In the genomic region with DNA sequence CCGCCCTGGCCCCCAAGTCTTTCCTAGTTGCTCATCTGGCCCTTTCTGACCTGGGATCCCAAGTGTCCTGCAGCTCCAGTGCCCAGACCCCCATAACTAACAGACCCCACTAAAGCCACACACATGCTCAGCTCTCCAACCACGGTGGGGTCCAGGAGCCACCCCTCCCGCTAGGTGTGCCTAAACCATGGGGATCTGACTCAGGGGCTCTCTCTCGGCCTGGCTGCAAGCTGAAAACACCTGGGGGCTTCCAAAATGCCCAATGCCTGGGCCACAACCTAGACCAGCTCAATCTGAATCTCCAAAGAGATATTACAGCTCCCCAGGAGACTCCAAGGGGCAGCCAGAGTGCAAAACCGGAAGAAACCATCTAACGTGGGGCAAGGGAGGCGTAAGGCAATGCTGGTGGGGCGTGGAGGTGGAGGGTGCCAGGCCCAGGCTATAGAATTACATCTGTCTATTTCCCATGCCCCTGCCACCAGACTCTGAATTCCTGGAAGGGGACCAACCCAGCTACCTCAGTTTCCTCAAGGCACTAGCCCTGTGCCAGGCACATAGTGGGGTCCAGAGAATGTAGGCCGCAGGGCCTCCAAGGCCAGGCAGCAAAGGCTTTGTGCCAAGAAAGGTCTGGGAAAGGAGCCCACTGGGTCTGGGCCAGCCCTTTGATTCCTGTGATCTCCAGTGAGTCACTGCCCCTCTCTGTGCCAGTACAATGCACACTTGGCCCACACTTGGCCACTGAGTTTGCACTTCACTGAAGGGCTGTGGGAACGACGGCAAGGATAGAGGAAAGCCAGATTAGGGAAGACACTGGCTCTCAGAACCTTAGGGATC, we compare ENCODE assay signal across 9 cellular contexts. TPM values are rescaled to one million over a fixed set of nuclear protein-coding genes. Genes with fewer than 3 reads are reported as not detected.
DNase-seq lines count a peak whose midpoint lies in the region; ATAC-seq and TF ChIP-seq lines count a peak whose summit lies in the region.
"Had no signal": no experiment of that assay in that cellular context is flagged by ENCODE, and none has a peak within 500 bp of the region (broad histone marks: within the 10 kb centered on the region; RNA-seq: fewer than 3 reads in every experiment).

No MANE protein-coding gene starts in this region.

- H3K27me3 ChIP-seq in vagina: no peaks in the 10 kb centered on the region

- ATAC-seq in activated T-cell treated with anti-CD3 and anti-CD28 coated beads, Interleukin-2, amount 50 U/mL, for 72 hours (replicated peaks in 1 of 2): no peak
- ATAC-seq in HG02642 (IDR thresholded peaks at IDR 0.05; ENCODE audit: poor library complexity, unreplicated experiment): no peak

- no peak for TF ChIP-seq POLR2A in vagina (IDR thresholded peaks at IDR 0.05)

- no peak overlapping the region for H3K4me3 Mint-ChIP-seq in activated T-cell treated with anti-CD3 and anti-CD28 coated beads, Interleukin-2, amount 50 U/mL, for 72 hours
- H3K4me3 Mint-ChIP-seq in chondrocyte (ENCODE audit: unreplicated experiment): peak overlapping the region; percentile 6

- intact Hi-C loops in vagina (cut with DNase I): no loop called here

- no peaks in the 10 kb centered on the region for H3K9me3 ChIP-seq in vagina

- H3K36me3 ChIP-seq in vagina: peaks cover 0 to 24% of the 10 kb centered on the region in 2 donors

- TF ChIP-seq CTCF in chondrocyte (IDR thresholded peaks at IDR 0.05) (no peak), vagina (IDR thresholded peaks at IDR 0.05) (no peak)

- peak overlapping the region; percentile 19 for H3K27ac Mint-ChIP-seq in activated T-cell treated with anti-CD3 and anti-CD28 coated beads, Interleukin-2, amount 50 U/mL, for 72 hours
- H3K27ac Mint-ChIP-seq in chondrocyte (ENCODE audit: unreplicated experiment): peak overlapping the region; percentile 76

- no peak overlapping the region for H3K4me3 ChIP-seq in vagina

- H3K4me1 Mint-ChIP-seq in activated T-cell treated with anti-CD3 and anti-CD28 coated beads, Interleukin-2, amount 50 U/mL, for 72 hours (ENCODE audit: low read depth): peaks cover 66% of the 10 kb centered on the region
- peaks cover 43% of the 10 kb centered on the region for H3K4me1 Mint-ChIP-seq in chondrocyte (ENCODE audit: low read depth)

- H3K27me3 Mint-ChIP-seq in activated T-cell treated with anti-CD3 and anti-CD28 coated beads, Interleukin-2, amount 50 U/mL, for 72 hours (ENCODE audit: low read depth): no peaks in the 10 kb centered on the region
- no peaks in the 10 kb centered on the region for H3K27me3 Mint-ChIP-seq in chondrocyte (ENCODE audit: low read depth)

- peak overlapping the region; percentile 31 for H3K27ac ChIP-seq in vagina

- H3K36me3 Mint-ChIP-seq in activated T-cell treated with anti-CD3 and anti-CD28 coated beads, Interleukin-2, amount 50 U/mL, for 72 hours (ENCODE audit: insufficient read depth in 2 of 2): peaks cover 5 to 19% of the 10 kb centered on the region in 2 donors
- peaks cover 18% of the 10 kb centered on the region for H3K36me3 Mint-ChIP-seq in chondrocyte (ENCODE audit: low read depth)

- H3K9me3 Mint-ChIP-seq in activated T-cell treated with anti-CD3 and anti-CD28 coated beads, Interleukin-2, amount 50 U/mL, for 72 hours: no peaks in the 10 kb centered on the region
- no peaks in the 10 kb centered on the region for H3K9me3 Mint-ChIP-seq in chondrocyte (ENCODE audit: low read depth)

- peaks cover 50% of the 10 kb centered on the region for H3K4me1 ChIP-seq in vagina

- DNase-seq in activated T-cell treated with anti-CD3 and anti-CD28 coated beads, Interleukin-2, amount 50 U/mL, for 72 hours: no peak
- DNase-seq in activated T-cell treated with anti-CD3 and anti-CD28 coated beads, Interleukin-2, amount 50 U/mL, for 48 hours: no peak
- DNase-seq in chondrocyte (ENCODE audit: low spot score) (peak; percentile 57), midbrain (lab: John Stamatoyannopoulos, UW) (peak; percentile 86), vagina (ENCODE audit: extremely low spot score in 2 of 2) (peak in 1 of 2 donors; percentile 88), NCI-H345 (lab: John Stamatoyannopoulos, UW) (no peak), HPDE6-E6E7 (ENCODE audit: extremely low spot score) (no peak)
- DNase-seq: NCI-H1092 had no signal

RNA-seq across cellular contexts. Expression of a gene that starts 3.3 kb away (rescaled TPM):
- total RNA-seq in activated T-cell treated with anti-CD3 and anti-CD28 coated beads, Interleukin-2, amount 50 U/mL, for 72 hours: 10 to 100 TPM; 61.9 to 63.5 TPM
- 53.2 to 61.0 TPM (median 55.8 TPM) in 3 replicates for total RNA-seq in chondrocyte
- total RNA-seq in vagina: 29.2 TPM

RNA-seq across cellular contexts. Expression of a gene that starts 18.5 kb away (rescaled TPM):
- 10 to 100 TPM; 48.0 to 50.7 TPM for total RNA-seq in activated T-cell treated with anti-CD3 and anti-CD28 coated beads, Interleukin-2, amount 50 U/mL, for 72 hours
- total RNA-seq in chondrocyte: 43.3 to 48.6 TPM (median 44.2 TPM) in 3 replicates
- 42.2 TPM for total RNA-seq in vagina

RNA-seq across cellular contexts. Expression of a gene that starts 22.8 kb away (rescaled TPM):
- 1 to 10 TPM in 1 of 2 donors, not detected in 1; 2.0 TPM for total RNA-seq in activated T-cell treated with anti-CD3 and anti-CD28 coated beads, Interleukin-2, amount 50 U/mL, for 72 hours
- 0.82 to 2.2 TPM (median 1.4 TPM) in 3 replicates for total RNA-seq in chondrocyte
- total RNA-seq in vagina: not detected

RNA-seq across cellular contexts. Expression of a gene that starts 30.6 kb away (rescaled TPM):
- 100 to 1,000 TPM; 223 to 233 TPM for total RNA-seq in activated T-cell treated with anti-CD3 and anti-CD28 coated beads, Interleukin-2, amount 50 U/mL, for 72 hours
- total RNA-seq in chondrocyte: 0.85 to 1.7 TPM (median 1.3 TPM) in 3 replicates
- 3.7 TPM for total RNA-seq in vagina

RNA-seq across cellular contexts. Expression of a gene that starts 43.4 kb away (rescaled TPM):
- total RNA-seq in activated T-cell treated with anti-CD3 and anti-CD28 coated beads, Interleukin-2, amount 50 U/mL, for 72 hours: 10 to 100 TPM; 10.5 to 13.1 TPM
- 10.6 to 11.8 TPM (median 10.8 TPM) in 3 replicates for total RNA-seq in chondrocyte
- 3.4 TPM for total RNA-seq in vagina

Comparison
In these comparisons a context has a peak if more than half of its experiments do, and no peak if none do; other contexts are left out.
1. DNase-seq: peak in chondrocyte (single experiment) and midbrain (single experiment); none in activated T-cell treated with anti-CD3 and anti-CD28 coated beads, Interleukin-2, amount 50 U/mL, for 72 hours (0 of 2), activated T-cell treated with anti-CD3 and anti-CD28 coated beads, Interleukin-2, amount 50 U/mL, for 48 hours (0 of 2), NCI-H345 (single experiment) and HPDE6-E6E7 (single experiment).